ENCODE assay signal across 31 cellular contexts in the genomic region with DNA sequence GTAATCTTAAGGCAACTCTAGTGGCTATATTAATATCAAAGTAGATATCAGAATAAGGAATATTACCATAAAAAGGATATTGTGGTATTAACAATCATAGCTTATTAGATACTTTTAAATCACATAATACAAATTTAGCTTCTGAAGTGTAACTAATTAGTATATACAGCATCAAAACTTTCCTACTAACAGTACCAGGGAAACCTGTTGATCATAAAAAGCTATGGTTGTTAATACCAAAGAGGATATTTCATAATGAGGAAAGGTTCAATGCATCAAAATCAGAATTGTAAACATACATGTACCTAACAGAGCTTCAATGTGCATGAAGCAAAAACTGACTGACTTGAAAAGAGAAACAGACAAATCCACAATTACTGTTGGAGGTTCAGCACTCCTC. TPM values are rescaled to one million over a fixed set of nuclear protein-coding genes. Genes with fewer than 3 reads are reported as not detected.
"Had no signal": no experiment of that assay in that cellular context is flagged by ENCODE, and none has a peak within 500 bp of the region (broad histone marks: within the 10 kb centered on the region; RNA-seq: fewer than 3 reads in every experiment).

No MANE protein-coding gene starts in this region.

- H3K27me3 ChIP-seq: ascending aorta, cardiac muscle cell had no signal

- H3K4me1 ChIP-seq: ascending aorta had no signal

- H3K9me3 ChIP-seq: ascending aorta had no signal

- FAIRE-seq: bronchial epithelial cell had no signal

- ATAC-seq: activated CD4-positive, alpha-beta T cell treated with anti-CD3 and anti-CD28 coated beads for 36 hours; activated CD4-positive, CD25-positive, alpha-beta regulatory T cell treated with anti-CD3 and anti-CD28 coated beads, Interleukin-2, amount 50 U/mL, for 24 hours; activated CD8-positive, alpha-beta memory T cell treated with anti-CD3 and anti-CD28 coated beads, Interleukin-2, amount 10 ng/mL, durations not matched to agents 7 days and 5 days; activated CD8-positive, alpha-beta T cell treated with anti-CD3 and anti-CD28 coated beads, Interleukin-2, amount 10 ng/mL, durations not matched to agents 7 days and 5 days; activated naive CD8-positive, alpha-beta T cell treated with anti-CD3 and anti-CD28 coated beads, Interleukin-2, amount 50 U/mL, for 24 hours; WTC11 had no signal

- H3K4me3 ChIP-seq: ascending aorta, cardiac muscle cell had no signal

- DNase-seq: activated CD4-positive, alpha-beta memory T cell treated with anti-CD3 and anti-CD28 coated beads, Interleukin-2, amount 10 ng/mL, durations not matched to agents 7 days and 5 days; activated CD4-positive, alpha-beta T cell treated with anti-CD3 and anti-CD28 coated beads for 1 hour; activated CD4-positive, alpha-beta T cell treated with anti-CD3 and anti-CD28 coated beads for 36 hours; activated CD4-positive, alpha-beta T cell treated with anti-CD3 and anti-CD28 coated beads for 48 hours; activated CD4-positive, alpha-beta T cell treated with anti-CD3 and anti-CD28 coated beads, Interleukin-2, amount 10 ng/mL, durations not matched to agents 7 days and 5 days; activated CD4-positive, alpha-beta T cell treated with anti-CD3 and anti-CD28 coated beads, Interleukin-2, amount 50 U/mL, for 48 hours; activated CD4-positive, CD25-positive, alpha-beta regulatory T cell; activated CD8-positive, alpha-beta memory T cell treated with anti-CD3 and anti-CD28 coated beads for 24 hours; activated CD8-positive, alpha-beta memory T cell treated with anti-CD3 and anti-CD28 coated beads, Interleukin-2, amount 10 ng/mL, durations not matched to agents 7 days and 5 days; activated CD8-positive, alpha-beta memory T cell treated with anti-CD3 and anti-CD28 coated beads, Interleukin-2, amount 50 U/mL, for 48 hours; activated CD8-positive, alpha-beta T cell treated with anti-CD3 and anti-CD28 coated beads, Interleukin-2, amount 10 ng/mL, durations not matched to agents 7 days and 5 days; activated effector memory CD4-positive, alpha-beta T cell treated with Interleukin-2 at 50 U/mL for 16 hours; activated gamma-delta T cell; activated naive CD4-positive, alpha-beta T cell treated with anti-CD3 and anti-CD28 coated beads, Interleukin-2, amount 10 ng/mL, durations not matched to agents 7 days and 5 days; activated naive CD4-positive, alpha-beta T cell treated with Interleukin-2 at 50 U/mL for 16 hours; activated naive CD8-positive, alpha-beta T cell treated with anti-CD3 and anti-CD28 coated beads, Interleukin-2, amount 10 ng/mL, durations not matched to agents 7 days and 5 days; activated naive CD8-positive, alpha-beta T cell treated with anti-CD3 and anti-CD28 coated beads, Interleukin-2, amount 50 U/mL, for 24 hours; activated T-cell treated with anti-CD3 and anti-CD28 coated beads, Interleukin-2, amount 50 U/mL, for 24 hours; activated T-cell treated with anti-CD3 and anti-CD28 coated beads, Interleukin-2, amount 50 U/mL, for 48 hours; amygdala; anterior cingulate cortex; caudate nucleus; cerebellar nuclear complex; T-helper 1 cell; T-helper 2 cell; T-helper 9 cell had no signal

- H3K27ac ChIP-seq: ascending aorta, cardiac muscle cell had no signal

RNA-seq across cellular contexts. Expression of a gene that starts 33.4 kb away (rescaled TPM):
- total RNA-seq: ascending aorta had no signal
